36 cellular contexts compared by ENCODE assay signal in genomic region chr1:118157506-118157905, GRCh38. TPM values are rescaled to one million over a fixed set of nuclear protein-coding genes. Genes with fewer than 3 reads are reported as not detected.
"Had no signal": no experiment of that assay in that cellular context is flagged by ENCODE, and none has a peak within 500 bp of the region (broad histone marks: within the 10 kb centered on the region; RNA-seq: fewer than 3 reads in every experiment).

No MANE protein-coding gene starts in this region.

- H3K4me1 ChIP-seq: adrenal gland, ascending aorta, body of pancreas, breast epithelium had no signal

- H3K27me3 ChIP-seq: ascending aorta, body of pancreas, brain microvascular endothelial cell, breast epithelium had no signal

- H3K4me3 ChIP-seq: adrenal gland, ascending aorta, body of pancreas, breast epithelium, cardiac muscle cell had no signal

- H3K36me3 ChIP-seq: adrenal gland, ascending aorta, brain microvascular endothelial cell, breast epithelium, cardiac muscle cell had no signal

- DNase-seq: activated effector memory CD4-positive, alpha-beta T cell treated with anti-CD3 and anti-CD28 coated beads, Interleukin-2, amount 50 U/mL, for 16 hours; activated effector memory CD4-positive, alpha-beta T cell treated with Interleukin-2 at 50 U/mL for 16 hours; activated gamma-delta T cell; activated gamma-delta T cell treated with Interleukin-2 at 50 U/mL for 16 hours; activated naive CD4-positive, alpha-beta T cell; activated naive CD4-positive, alpha-beta T cell treated with anti-CD3 and anti-CD28 coated beads for 36 hours; activated naive CD4-positive, alpha-beta T cell treated with anti-CD3 and anti-CD28 coated beads, Interleukin-2, amount 10 ng/mL, durations not matched to agents 7 days and 5 days; activated naive CD4-positive, alpha-beta T cell treated with anti-CD3 and anti-CD28 coated beads, Interleukin-2, amount 50 U/mL, for 16 hours; activated naive CD4-positive, alpha-beta T cell treated with Interleukin-2 at 50 U/mL for 16 hours; activated naive CD8-positive, alpha-beta T cell treated with anti-CD3 and anti-CD28 coated beads for 36 hours; activated naive CD8-positive, alpha-beta T cell treated with anti-CD3 and anti-CD28 coated beads, Interleukin-2, amount 10 ng/mL, durations not matched to agents 7 days and 5 days; activated naive CD8-positive, alpha-beta T cell treated with anti-CD3 and anti-CD28 coated beads, Interleukin-2, amount 50 U/mL, for 24 hours; activated T-cell treated with anti-CD3 and anti-CD28 coated beads, Interleukin-2, amount 50 U/mL, for 24 hours; activated T-cell treated with anti-CD3 and anti-CD28 coated beads, Interleukin-2, amount 50 U/mL, for 4 hours; activated T-cell treated with anti-CD3 and anti-CD28 coated beads, Interleukin-2, amount 50 U/mL, for 48 hours; activated T-cell treated with anti-CD3 and anti-CD28 coated beads, Interleukin-2, amount 50 U/mL, for 72 hours; adrenal gland; amniotic stem cell; amygdala; anterior cingulate cortex; aorta; body of pancreas; brain microvascular endothelial cell; caudate nucleus; central memory CD4-positive, alpha-beta T cell; cerebellar nuclear complex had no signal

- H3K9me3 ChIP-seq: adrenal gland, ascending aorta, body of pancreas, breast epithelium had no signal

- H3K27ac ChIP-seq: adrenal gland, ascending aorta, body of pancreas, brain microvascular endothelial cell, breast epithelium, cardiac muscle cell had no signal

- FAIRE-seq: astrocyte, bronchial epithelial cell had no signal

- ATAC-seq: activated naive CD4-positive, alpha-beta T cell treated with anti-CD3 and anti-CD28 coated beads, Interleukin-2, amount 50 U/mL, for 72 hours; activated naive CD8-positive, alpha-beta T cell treated with anti-CD3 and anti-CD28 coated beads, Interleukin-2, amount 50 U/mL, for 24 hours; activated T-cell treated with anti-CD3 and anti-CD28 coated beads, Interleukin-2, amount 50 U/mL, for 4 hours; activated T-cell treated with anti-CD3 and anti-CD28 coated beads, Interleukin-2, amount 50 U/mL, for 72 hours; activated T-helper 17 cell treated with anti-CD3 and anti-CD28 coated beads, Interleukin-2, amount 50 U/mL, for 72 hours; body of pancreas had no signal

RNA-seq across cellular contexts. Expression of gene SPAG17, which starts 27.5 kb away (rescaled TPM):
- total RNA-seq: activated naive CD4-positive, alpha-beta T cell treated with anti-CD3 and anti-CD28 coated beads for 36 hours; activated naive CD4-positive, alpha-beta T cell treated with anti-CD3 and anti-CD28 coated beads, Interleukin-2, amount 50 U/mL, for 72 hours; activated naive CD8-positive, alpha-beta T cell treated with anti-CD3 and anti-CD28 coated beads for 36 hours; activated naive CD8-positive, alpha-beta T cell treated with anti-CD3 and anti-CD28 coated beads, Interleukin-2, amount 10 ng/mL, durations not matched to agents 7 days and 5 days; activated T-cell treated with anti-CD3 and anti-CD28 coated beads, Interleukin-2, amount 50 U/mL, for 4 hours; activated T-cell treated with anti-CD3 and anti-CD28 coated beads, Interleukin-2, amount 50 U/mL, for 72 hours; activated T-helper 1 cell treated with anti-CD3 and anti-CD28 coated beads, Interleukin-12 subunit alpha, Interleukin-12 subunit beta, Interleukin-2, Interleukin-4 antibody, amounts not matched to agents 30 ng/mL and 10 ng/mL and 1 ng/mL, durations not matched to agents 14 hours and 24 hours and 36 hours; activated T-helper 17 cell treated with anti-CD3 and anti-CD28 coated beads, Interleukin-2, amount 50 U/mL, for 72 hours; activated T-helper 2 cell treated with anti-CD3 and anti-CD28 coated beads, Interferon-gamma antibody, Interleukin-2, Interleukin-4, amounts not matched to agents 10 μg/mL and 5 μg/mL and 100 μg/mL, durations not matched to agents 14 hours and 24 hours and 36 hours; ascending aorta; cardiac septum had no signal
- polyA plus RNA-seq: aorta had no signal
